Comparison of ENCODE assay signal across 30 cellular contexts in the genomic region with DNA sequence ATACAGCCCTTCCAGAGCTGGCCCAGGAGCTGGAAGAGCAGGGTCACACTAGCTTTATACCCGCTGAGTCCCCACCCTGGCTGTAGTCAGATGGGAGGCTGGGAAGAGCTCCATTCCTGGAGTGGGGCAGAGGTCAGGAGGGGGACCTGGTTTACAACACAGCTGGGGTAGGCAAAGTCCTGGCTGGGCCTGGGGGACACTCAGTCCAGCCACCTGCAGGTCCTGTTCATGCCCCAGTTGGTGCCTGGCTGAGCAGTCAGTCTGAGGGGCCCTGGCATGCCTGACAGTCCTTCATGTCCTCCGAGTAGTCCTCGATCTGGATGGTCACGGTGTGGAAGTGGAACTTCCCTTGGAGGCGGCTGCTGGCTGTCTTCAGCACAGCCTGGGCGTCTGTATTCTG. TPM values are rescaled to one million over a fixed set of nuclear protein-coding genes. Genes with fewer than 3 reads are reported as not detected.
"Had no signal": no experiment of that assay in that cellular context is flagged by ENCODE, and none has a peak within 500 bp of the region (broad histone marks: within the 10 kb centered on the region; RNA-seq: fewer than 3 reads in every experiment).

No MANE protein-coding gene starts in this region.

- DNase-seq: dermis blood vessel endothelial cell; effector memory CD4-positive, alpha-beta T cell; foreskin keratinocyte; glutamatergic neuron; mesenchymal stem cell; mucosa of descending colon; naive B cell; sigmoid colon; spleen; stimulated activated CD4-positive, alpha-beta T cell treated with anti-CD3 and anti-CD28 coated beads, Interleukin-4, amount 100 ng/mL, for 4 hours; stimulated activated naive B cell treated with anti-CD40 and anti-IgM and Interleukin-4, amounts not matched to agents 10 μg/mL and 1 μg/mL and 100 μg/mL, for 72 hours; transverse colon; upper lobe of right lung had no signal

- H3K27ac ChIP-seq: coronary artery, esophagus muscularis mucosa, foreskin keratinocyte, sigmoid colon, skin epidermis, spleen, suprapubic skin, transverse colon, upper lobe of right lung, vagina had no signal

- H3K4me3 Mint-ChIP-seq: central memory CD8-positive, alpha-beta T cell; mesothelial cell of epicardium; natural killer cell treated with Interleukin-12 subunit alpha and Interleukin-12 subunit beta and Interleukin-15 and Interleukin-18, amount 100 ng/mL, for 72 hours; stimulated activated naive B cell treated with anti-CD40 and anti-IgM and Interleukin-4, amounts not matched to agents 10 μg/mL and 1 μg/mL and 100 μg/mL, for 72 hours; stimulated activated naive CD8-positive, alpha-beta T cell treated with anti-CD3 and anti-CD28 coated beads, Interleukin-15, Interleukin-2, amounts not matched to agents 100 ng/mL and 50 ng/mL, for 24 hours had no signal

- H3K4me3 ChIP-seq: coronary artery, esophagus muscularis mucosa, mucosa of descending colon, sigmoid colon, skin epidermis, spleen, suprapubic skin, transverse colon, upper lobe of right lung, vagina had no signal

- H3K9me3 ChIP-seq: esophagus muscularis mucosa, mucosa of descending colon, sigmoid colon, spleen, suprapubic skin, transverse colon, upper lobe of right lung, vagina had no signal

- H3K4me1 ChIP-seq: foreskin keratinocyte had no signal

- ATAC-seq: foreskin keratinocyte; mucosa of descending colon; natural killer cell treated with Interleukin-12 subunit alpha and Interleukin-12 subunit beta and Interleukin-15 and Interleukin-18, amount 100 ng/mL, for 72 hours; stimulated activated naive B cell treated with anti-CD40 and anti-IgM and Interleukin-4, amounts not matched to agents 10 μg/mL and 1 μg/mL and 100 μg/mL, for 72 hours; upper lobe of right lung had no signal

- H3K9me3 Mint-ChIP-seq: central memory CD8-positive, alpha-beta T cell; mesothelial cell of epicardium; naive B cell; natural killer cell treated with Interleukin-12 subunit alpha and Interleukin-12 subunit beta and Interleukin-15 and Interleukin-18, amount 100 ng/mL, for 72 hours; neural crest cell; stimulated activated naive B cell treated with anti-CD40 and anti-IgM and Interleukin-4, amounts not matched to agents 10 μg/mL and 1 μg/mL and 100 μg/mL, for 72 hours; stimulated activated naive CD8-positive, alpha-beta T cell treated with anti-CD3 and anti-CD28 coated beads, Interleukin-15, Interleukin-2, amounts not matched to agents 100 ng/mL and 50 ng/mL, for 24 hours had no signal

- H3K27me3 ChIP-seq: vagina had no signal

- H3K27ac Mint-ChIP-seq: mesothelial cell of epicardium; natural killer cell treated with Interleukin-12 subunit alpha and Interleukin-12 subunit beta and Interleukin-15 and Interleukin-18, amount 100 ng/mL, for 72 hours; stimulated activated naive B cell treated with anti-CD40 and anti-IgM and Interleukin-4, amounts not matched to agents 10 μg/mL and 1 μg/mL and 100 μg/mL, for 72 hours; stimulated activated naive CD8-positive, alpha-beta T cell treated with anti-CD3 and anti-CD28 coated beads, Interleukin-15, Interleukin-2, amounts not matched to agents 100 ng/mL and 50 ng/mL, for 24 hours had no signal

- H3K36me3 ChIP-seq: esophagus muscularis mucosa, sigmoid colon, spleen, suprapubic skin, transverse colon, upper lobe of right lung, vagina had no signal

- H3K36me3 Mint-ChIP-seq: mesothelial cell of epicardium; naive B cell; natural killer cell treated with Interleukin-12 subunit alpha and Interleukin-12 subunit beta and Interleukin-15 and Interleukin-18, amount 100 ng/mL, for 72 hours; stimulated activated naive B cell treated with anti-CD40 and anti-IgM and Interleukin-4, amounts not matched to agents 10 μg/mL and 1 μg/mL and 100 μg/mL, for 72 hours had no signal

RNA-seq across cellular contexts. Expression of gene SLC30A2, which starts 7.0 kb away (rescaled TPM):
- total RNA-seq: dermis blood vessel endothelial cell; endothelial cell of umbilical vein; epithelial cell of proximal tubule; fibroblast of lung; foreskin keratinocyte; lung microvascular endothelial cell; natural killer cell treated with Interleukin-12 subunit alpha and Interleukin-12 subunit beta and Interleukin-15 and Interleukin-18, amount 100 ng/mL, for 72 hours; neural crest cell; osteocyte; pulmonary artery endothelial cell; spleen; upper lobe of right lung; vagina had no signal
- polyA plus RNA-seq: endothelial cell of umbilical vein, fibroblast of lung, foreskin keratinocyte, keratinocyte, spleen had no signal

RNA-seq across cellular contexts. Expression of gene EXTL1, which starts 17.3 kb away (rescaled TPM):
- total RNA-seq: dermis blood vessel endothelial cell; endothelial cell of umbilical vein; natural killer cell treated with Interleukin-12 subunit alpha and Interleukin-12 subunit beta and Interleukin-15 and Interleukin-18, amount 100 ng/mL, for 72 hours; pulmonary artery endothelial cell had no signal
- polyA plus RNA-seq: endothelial cell of umbilical vein had no signal

RNA-seq across cellular contexts. Expression of gene TRIM63, which starts 28.5 kb away (rescaled TPM):
- total RNA-seq: dermis blood vessel endothelial cell; endothelial cell of umbilical vein; epithelial cell of proximal tubule; fibroblast of lung; foreskin keratinocyte; lung microvascular endothelial cell; natural killer cell treated with Interleukin-12 subunit alpha and Interleukin-12 subunit beta and Interleukin-15 and Interleukin-18, amount 100 ng/mL, for 72 hours; neural crest cell; osteocyte; pulmonary artery endothelial cell; vagina had no signal
- polyA plus RNA-seq: endothelial cell of umbilical vein, fibroblast of lung, foreskin keratinocyte, keratinocyte had no signal
